Comparison of ENCODE assay signal across 1 cellular context in genomic region chr7:102464577-102465280, GRCh38.
TF ChIP-seq lines count a peak whose summit lies in the region.

Gene ALKBH4 (minus strand): TSS chr7:102464863. CDS start chr7:102464836, 27 bp downstream.
Gene LRWD1 (plus strand): TSS chr7:102464984. CDS start chr7:102465081, 97 bp downstream.

TF ChIP-seq in K562, 482 proteins besides CTCF, POLR2A, EP300 and RAD21 (continued from another document and continues in another):
- TF ChIP-seq NR0B1 (IDR thresholded peaks at IDR 0.05; ENCODE audit: partially characterized antibody) (no peak), MITF (IDR thresholded peaks at IDR 0.05) (peak; percentile 66; the same call in 1 of the 2 replicates), CTBP1 (IDR thresholded peaks at IDR 0.05; ENCODE audit: borderline replicate concordance) (peak; percentile 94), ZNF764 (CRISPR knock-in tag; IDR thresholded peaks at IDR 0.05; ENCODE audit: low read depth) (0 out of 2 replicates have a peak, but pooled peaks have one; percentile 31), NCOA4 (IDR thresholded peaks at IDR 0.05; ENCODE audit: partially characterized antibody) (no peak), NCOA1 (IDR thresholded peaks at IDR 0.05; ENCODE audit: low read depth) (no peak), ATF6 (CRISPR knock-in tag; IDR thresholded peaks at IDR 0.05) (peak; percentile 92), FUS (optimal IDR thresholded peaks at IDR 0.05; ENCODE audit: low read depth, low read length) (peak; percentile 92), ETV6 (IDR thresholded peaks at IDR 0.05; ENCODE audit: borderline replicate concordance in 1 of 2, low read depth in 2 of 2, low read length in 1 of 2) (no peak), ETV6 (CRISPR knock-in tag; IDR thresholded peaks at IDR 0.05; ENCODE audit: borderline replicate concordance) (no peak), BDP1 (IDR thresholded peaks at IDR 0.05; ENCODE audit: insufficient read depth, insufficient read length) (no peak), ZNF143 (CRISPR knock-in tag; IDR thresholded peaks at IDR 0.05) (peak; percentile 98), SUPT5H (IDR thresholded peaks at IDR 0.05) (peak; percentile 82), C11orf30 (IDR thresholded peaks at IDR 0.05; ENCODE audit: low read depth) (peak; percentile 67), HBP1 (CRISPR knock-in tag; IDR thresholded peaks at IDR 0.05) (0 out of 2 replicates have a peak, but pooled peaks have one; percentile 25), KLF16 (IDR thresholded peaks at IDR 0.05) (no peak), AFF4 (CRISPR knock-in tag; IDR thresholded peaks at IDR 0.05) (peak; percentile 47; the same call in 1 of the 2 replicates), ZNF740 (CRISPR knock-in tag; IDR thresholded peaks at IDR 0.05) (no peak), ZNF740 (tag; IDR thresholded peaks at IDR 0.05) (no peak), ZNF696 (CRISPR knock-in tag; conservative IDR thresholded peaks at IDR 0.05) (no peak), RBM25 (IDR thresholded peaks at IDR 0.05; ENCODE audit: low read depth, low read length, severe bottlenecking) (no peak), FOXM1 (IDR thresholded peaks at IDR 0.05; ENCODE audit: low read depth) (no peak), FOXM1 (CRISPR knock-in tag; IDR thresholded peaks at IDR 0.05; ENCODE audit: low read depth) (0 out of 2 replicates have a peak, but pooled peaks have one; percentile 34), CBFA2T2 (conservative IDR thresholded peaks at IDR 0.05) (no peak), GMEB1 (CRISPR knock-in tag; IDR thresholded peaks at IDR 0.05) (peak; percentile 89), DNMT1 (IDR thresholded peaks at IDR 0.05) (no peak), HNRNPLL (IDR thresholded peaks at IDR 0.05; ENCODE audit: low read depth, low read length, poor library complexity, severe bottlenecking) (peak; percentile 43), NFXL1 (CRISPR knock-in tag; IDR thresholded peaks at IDR 0.05) (no peak), BHLHE40 (IDR thresholded peaks at IDR 0.05; ENCODE audit: low read length) (peak; percentile 74), ZBTB17 (CRISPR knock-in tag; IDR thresholded peaks at IDR 0.05) (no peak), RBFOX2 (IDR thresholded peaks at IDR 0.05; ENCODE audit: low read depth, low read length) (peak; percentile 95), PYGO2 (tag; IDR thresholded peaks at IDR 0.05) (no peak), ZNF699 (CRISPR knock-in tag; IDR thresholded peaks at IDR 0.05; ENCODE audit: insufficient replicate concordance) (no peak), MTA2 (IDR thresholded peaks at IDR 0.05; ENCODE audit: low read depth) (no peak), PHF8 (IDR thresholded peaks at IDR 0.05; ENCODE audit: borderline replicate concordance, low read length) (peak; percentile 82; the same call in 1 of the 2 replicates), POLR3A (IDR thresholded peaks at IDR 0.05; ENCODE audit: borderline replicate concordance, extremely low read depth, insufficient read depth, insufficient read length) (no peak), ARID3A (IDR thresholded peaks at IDR 0.05; ENCODE audit: borderline replicate concordance, low read depth, low read length) (no peak), ZNF79 (CRISPR knock-in tag; IDR thresholded peaks at IDR 0.05; ENCODE audit: low read depth) (no peak), POLR2G (IDR thresholded peaks at IDR 0.05; ENCODE audit: low read depth, low read length) (peak; percentile 99), JUNB (CRISPR knock-in tag; conservative IDR thresholded peaks at IDR 0.05) (no peak), HLTF (IDR thresholded peaks at IDR 0.05) (no peak), MAZ (CRISPR knock-in tag; conservative IDR thresholded peaks at IDR 0.05 in 1 of 2, IDR thresholded peaks at IDR 0.05 in 1 of 2) (peak; percentile 96 to 99), TEAD2 (tag; IDR thresholded peaks at IDR 0.05) (no peak), ZNF175 (CRISPR knock-in tag; IDR thresholded peaks at IDR 0.05; ENCODE audit: low read depth) (no peak), MNT (conservative IDR thresholded peaks at IDR 0.05) (peak; percentile 95 to 99), ZNF444 (CRISPR knock-in tag; IDR thresholded peaks at IDR 0.05) (no peak), ZNF785 (CRISPR knock-in tag; IDR thresholded peaks at IDR 0.05) (no peak), POLR2B (IDR thresholded peaks at IDR 0.05; ENCODE audit: low read depth, partially characterized antibody) (peak; percentile 56), CAMTA2 (CRISPR knock-in tag; conservative IDR thresholded peaks at IDR 0.05) (peak; percentile 85; the same call in 1 of the 2 replicates), CREB3L1 (IDR thresholded peaks at IDR 0.05; ENCODE audit: borderline replicate concordance, low read depth) (peak; percentile 94), ZNF324 (CRISPR knock-in tag; IDR thresholded peaks at IDR 0.05) (no peak)
